ENCODE assay signal across 8 cellular contexts in the genomic region with DNA sequence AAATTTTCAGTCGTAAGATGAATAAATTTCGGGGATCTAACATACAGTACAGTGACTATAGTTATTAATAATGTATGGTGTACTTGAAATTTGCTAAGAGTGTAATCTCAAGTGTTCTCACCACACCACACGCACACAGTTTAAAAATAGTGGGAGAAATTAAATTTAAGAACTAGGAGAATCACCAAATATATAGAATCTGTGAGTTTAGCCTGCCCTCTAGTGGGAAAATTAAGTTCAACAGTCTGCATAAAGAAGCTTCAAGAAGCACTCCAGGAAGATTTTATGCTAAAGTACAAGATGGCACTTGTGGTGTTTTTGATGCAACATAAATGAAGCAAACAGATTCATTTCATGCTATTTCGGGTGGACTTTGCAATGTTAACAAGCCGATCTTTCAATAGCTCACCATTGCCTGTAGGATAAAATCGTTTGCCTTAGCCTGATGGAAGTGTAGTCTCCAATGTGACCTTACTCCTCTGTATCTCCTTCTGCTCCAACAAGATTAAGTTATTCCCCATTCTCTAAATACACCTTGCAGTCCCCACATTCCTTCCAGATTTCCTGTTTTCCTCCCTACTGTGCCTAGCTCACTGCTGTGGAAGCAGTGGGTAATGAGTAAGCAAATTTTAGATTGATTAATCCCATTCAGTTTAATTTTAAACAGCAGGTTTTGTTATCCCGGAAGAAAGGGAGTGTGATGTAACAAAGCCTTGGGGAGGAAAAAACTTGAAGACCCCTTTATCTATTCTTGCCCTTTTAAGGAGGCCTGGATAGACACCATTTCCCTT. TPM values are rescaled to one million over a fixed set of nuclear protein-coding genes. Genes with fewer than 3 reads are reported as not detected.
DNase-seq lines count a peak whose midpoint lies in the region; ATAC-seq, FAIRE-seq and TF ChIP-seq lines count a peak whose summit lies in the region.

No MANE protein-coding gene starts in this region.

- H3K9me3 Mint-ChIP-seq in T-helper 1 cell treated with Interleukin-12 subunit alpha and Interleukin-12 subunit beta and Interleukin-4 antibody, amounts not matched to agents 30 μg/mL and 1 μg/mL, for 36 hours = no peaks in the 10 kb centered on the region

- peaks cover 2% of the 10 kb centered on the region for H3K36me3 Mint-ChIP-seq in T-helper 1 cell treated with Interleukin-12 subunit alpha and Interleukin-12 subunit beta and Interleukin-4 antibody, amounts not matched to agents 30 μg/mL and 1 μg/mL, for 36 hours (ENCODE audit: low read depth)

- peak; percentile 62 for TF ChIP-seq CTCF in fibroblast of villous mesenchyme (IDR thresholded peaks at IDR 0.05; ENCODE audit: insufficient read depth, low read depth, low read length)

- H3K4me3 Mint-ChIP-seq in T-helper 1 cell treated with Interleukin-12 subunit alpha and Interleukin-12 subunit beta and Interleukin-4 antibody, amounts not matched to agents 30 μg/mL and 1 μg/mL, for 36 hours = no peak overlapping the region

- H3K27ac Mint-ChIP-seq in T-helper 1 cell treated with Interleukin-12 subunit alpha and Interleukin-12 subunit beta and Interleukin-4 antibody, amounts not matched to agents 30 μg/mL and 1 μg/mL, for 36 hours = peak overlapping the region; percentile 62

- peaks cover 36% of the 10 kb centered on the region for H3K4me1 Mint-ChIP-seq in T-helper 1 cell treated with Interleukin-12 subunit alpha and Interleukin-12 subunit beta and Interleukin-4 antibody, amounts not matched to agents 30 μg/mL and 1 μg/mL, for 36 hours (ENCODE audit: low read depth)

- DNase-seq in ELR (ENCODE audit: low read depth) (peak; percentile 80), NCI-H1694 treated with DMSO at 0.1 percent for 48 hours (lab: John Stamatoyannopoulos, UW) (peak; percentile 91), fibroblast of villous mesenchyme (ENCODE audit: low read depth) (peak; percentile 81), retina (peak; percentile 62)
- no peak for DNase-seq in stimulated activated CD4-positive, alpha-beta T cell treated with anti-CD3 and anti-CD28 coated beads, Interleukin-1b, Interleukin-23, amount 100 ng/mL, for 48 hours

- peak; percentile 85 for FAIRE-seq in A204.1 (lab: Jason Lieb, UNC)

- H3K4me3 ChIP-seq in fibroblast of villous mesenchyme (ENCODE audit: low read depth, low read length) = no peak overlapping the region

- H3K27me3 Mint-ChIP-seq in T-helper 1 cell treated with Interleukin-12 subunit alpha and Interleukin-12 subunit beta and Interleukin-4 antibody, amounts not matched to agents 30 μg/mL and 1 μg/mL, for 36 hours (ENCODE audit: low read depth) = peaks cover 10% of the 10 kb centered on the region

- ATAC-seq in GM18498 (IDR thresholded peaks at IDR 0.05; ENCODE audit: unreplicated experiment) = no peak

RNA-seq across cellular contexts. Expression of a gene that starts 8.7 kb away (rescaled TPM):
- total RNA-seq in fibroblast of villous mesenchyme = 7.3 and 8.4 TPM in 2 replicates

RNA-seq across cellular contexts. Expression of a gene that starts 12.9 kb away (rescaled TPM):
- total RNA-seq in fibroblast of villous mesenchyme = 29.0 and 32.4 TPM in 2 replicates
